Comparison of ENCODE assay signal across 31 cellular contexts in genomic region chr1:223703668-223704013, GRCh38. TPM values are rescaled to one million over a fixed set of nuclear protein-coding genes. Genes with fewer than 3 reads are reported as not detected.
A peak's percentile ranks its signal among the peaks of the same experiment; 100 is the strongest.
DNase-seq lines count a peak whose midpoint lies in the region; ATAC-seq and TF ChIP-seq lines count a peak whose summit lies in the region.
"Had no signal": no experiment of that assay in that cellular context is flagged by ENCODE, and none has a peak within 500 bp of the region (broad histone marks: within the 10 kb centered on the region; RNA-seq: fewer than 3 reads in every experiment).

No MANE protein-coding gene starts in this region.

- H4K20me1 ChIP-seq in HCT116 (ENCODE audit: insufficient read depth): no peaks in the 10 kb centered on the region
- H4K20me1 ChIP-seq in PC-3 (ENCODE audit: low read length): no peaks in the 10 kb centered on the region

- no peaks in the 10 kb centered on the region for H3K36me3 ChIP-seq in HCT116 (ENCODE audit: control insufficient read depth in 1 of 2, insufficient read depth in 2 of 2, low read length in 2 of 2)
- H3K36me3 ChIP-seq in PC-3 (ENCODE audit: low read depth, low read length): no peaks in the 10 kb centered on the region
- no peaks in the 10 kb centered on the region for H3K36me3 ChIP-seq in ascending aorta
- H3K36me3 ChIP-seq: heart left ventricle, left lung, SJCRH30, upper lobe of right lung had no signal

- H2AFZ ChIP-seq in HCT116 (ENCODE audit: low read depth, low read length, poor library complexity, severe bottlenecking): no peak overlapping the region
- H2AFZ ChIP-seq in PC-3 (ENCODE audit: low read length): no peak overlapping the region
- H2AFZ ChIP-seq: parathyroid adenoma had no signal

- H3K27ac ChIP-seq in HCT116 (ENCODE audit: low read depth, low read length) (no peak overlapping the region), PC-3 (ENCODE audit: low read length) (peak overlapping the region; percentile 89), ascending aorta (peak overlapping the region; percentile 93 to 94)
- H3K27ac ChIP-seq: left lung, parathyroid adenoma, SJCRH30, upper lobe of right lung had no signal

- ATAC-seq in HCT116: no peak
- ATAC-seq in PC-3: no peak
- no peak for ATAC-seq in GM21825 (IDR thresholded peaks at IDR 0.05; ENCODE audit: unreplicated experiment)
- no peak for ATAC-seq in stimulated activated memory B cell treated with anti-CD40 and anti-IgM and Interleukin-4, amounts not matched to agents 10 μg/mL and 1 μg/mL and 100 μg/mL, for 72 hours
- ATAC-seq: effector memory CD8-positive, alpha-beta T cell; heart left ventricle; left lung; upper lobe of right lung had no signal

- H3K27me3 Mint-ChIP-seq in osteocyte (ENCODE audit: unreplicated experiment): no peaks in the 10 kb centered on the region
- H3K27me3 Mint-ChIP-seq in stimulated activated memory B cell treated with anti-CD40 and anti-IgM and Interleukin-4, amounts not matched to agents 10 μg/mL and 1 μg/mL and 100 μg/mL, for 72 hours: peaks cover 28% of the 10 kb centered on the region

- H3K27ac Mint-ChIP-seq in osteocyte (ENCODE audit: unreplicated experiment): peak overlapping the region; percentile 92
- H3K27ac Mint-ChIP-seq in stimulated activated memory B cell treated with anti-CD40 and anti-IgM and Interleukin-4, amounts not matched to agents 10 μg/mL and 1 μg/mL and 100 μg/mL, for 72 hours: no peak overlapping the region
- H3K27ac Mint-ChIP-seq: activated naive CD4-positive, alpha-beta T cell treated with anti-CD3 and anti-CD28 coated beads, Interleukin-2, amount 10 ng/mL, durations not matched to agents 7 days and 5 days; memory B cell; WTC11 had no signal

- intact Hi-C loops in HCT116 (cut with micrococcal nuclease): loop anchor here (5.0 kb wide), 1 partner anchor 144 kb away; the partner anchor contains the start of gene TP53BP2
- intact Hi-C loops in PC-3 (cut with micrococcal nuclease): loop anchor here (10.0 kb wide), 1 partner anchor 411 kb away; the partner anchor contains the start of gene FBXO28
- intact Hi-C loops in ascending aorta (cut with DNase I): loop anchor here (10.0 kb wide), 2 partner anchors 291 to 1059 kb away; no protein-coding TSS in a partner anchor

- H3K79me2 ChIP-seq in HCT116 (ENCODE audit: insufficient read depth, low read length): no peaks in the 10 kb centered on the region
- peaks cover 12% of the 10 kb centered on the region for H3K79me2 ChIP-seq in PC-3 (ENCODE audit: low read length)
- H3K79me2 ChIP-seq: parathyroid adenoma had no signal

- no peaks in the 10 kb centered on the region for H3K9me3 Mint-ChIP-seq in osteocyte (ENCODE audit: unreplicated experiment)
- H3K9me3 Mint-ChIP-seq in stimulated activated memory B cell treated with anti-CD40 and anti-IgM and Interleukin-4, amounts not matched to agents 10 μg/mL and 1 μg/mL and 100 μg/mL, for 72 hours: no peaks in the 10 kb centered on the region
- H3K9me3 Mint-ChIP-seq: activated naive CD4-positive, alpha-beta T cell treated with anti-CD3 and anti-CD28 coated beads, Interleukin-2, amount 10 ng/mL, durations not matched to agents 7 days and 5 days; effector memory CD8-positive, alpha-beta T cell; memory B cell; WTC11 had no signal

- peaks cover 91% of the 10 kb centered on the region for H3K4me1 Mint-ChIP-seq in osteocyte (ENCODE audit: unreplicated experiment)
- peaks cover 44% of the 10 kb centered on the region for H3K4me1 Mint-ChIP-seq in stimulated activated memory B cell treated with anti-CD40 and anti-IgM and Interleukin-4, amounts not matched to agents 10 μg/mL and 1 μg/mL and 100 μg/mL, for 72 hours

- H3K4me2 ChIP-seq in HCT116 (ENCODE audit: low read length): peak overlapping the region; percentile 56
- H3K4me2 ChIP-seq in PC-3 (ENCODE audit: low read length): peak overlapping the region; percentile 55

- TF ChIP-seq RAD21 in HCT116 (IDR thresholded peaks at IDR 0.05; ENCODE audit: low read depth): no peak

- H3K4me1 ChIP-seq in HCT116 (ENCODE audit: control insufficient read depth in 1 of 2, insufficient read depth in 2 of 2, low read length in 2 of 2): peaks cover 56 to 97% of the 10 kb centered on the region in 2 experiments
- peaks cover 94% of the 10 kb centered on the region for H3K4me1 ChIP-seq in PC-3 (ENCODE audit: insufficient read depth, low read length)
- peaks cover 13 to 58% of the 10 kb centered on the region in 2 donors for H3K4me1 ChIP-seq in ascending aorta

- no peak overlapping the region for H3K4me3 Mint-ChIP-seq in osteocyte (ENCODE audit: unreplicated experiment)
- no peak overlapping the region for H3K4me3 Mint-ChIP-seq in stimulated activated memory B cell treated with anti-CD40 and anti-IgM and Interleukin-4, amounts not matched to agents 10 μg/mL and 1 μg/mL and 100 μg/mL, for 72 hours
- H3K4me3 Mint-ChIP-seq: activated naive CD4-positive, alpha-beta T cell treated with anti-CD3 and anti-CD28 coated beads, Interleukin-2, amount 10 ng/mL, durations not matched to agents 7 days and 5 days; effector memory CD8-positive, alpha-beta T cell; memory B cell; WTC11 had no signal

- RAD21 ChIA-PET in HCT116 (lab: Charles Lee; ENCODE audit: low non-redundant PET in 1 of 2, low total read pairs in 2 of 2, uncharacterized antibody in 2 of 2, unreplicated experiment in 2 of 2): no interaction called here

- TF ChIP-seq POLR2A in HCT116 (IDR thresholded peaks at IDR 0.05; ENCODE audit: borderline replicate concordance, extremely low read depth, insufficient read depth, insufficient read length): no peak

- no peaks in the 10 kb centered on the region for H3K36me3 Mint-ChIP-seq in osteocyte (ENCODE audit: unreplicated experiment)
- H3K36me3 Mint-ChIP-seq in stimulated activated memory B cell treated with anti-CD40 and anti-IgM and Interleukin-4, amounts not matched to agents 10 μg/mL and 1 μg/mL and 100 μg/mL, for 72 hours: no peaks in the 10 kb centered on the region
- H3K36me3 Mint-ChIP-seq: activated naive CD4-positive, alpha-beta T cell treated with anti-CD3 and anti-CD28 coated beads, Interleukin-2, amount 10 ng/mL, durations not matched to agents 7 days and 5 days; memory B cell; WTC11 had no signal

- CTCF ChIA-PET in HCT116 (lab: Charles Lee): no interaction called here
- CTCF ChIA-PET in PC-3 (lab: Charles Lee): no interaction called here

- BruUV-seq in HCT116 (replicated peaks; lab: Mats Ljungman, UMichigan) (no TSS peak), PC-3 (replicated peaks; lab: Mats Ljungman, UMichigan) (no TSS peak)

- no peak for DNase-seq in HCT116 (ENCODE audit: low read depth, low spot score)
- DNase-seq in PC-3: no peak
- no peak for DNase-seq in ascending aorta (ENCODE audit: low spot score in 2 of 2)
- DNase-seq in osteocyte (ENCODE audit: extremely low spot score, unreplicated experiment): no peak
- no peak for DNase-seq in stimulated activated CD4-positive, alpha-beta T cell treated with anti-CD3 and anti-CD28 coated beads, Interleukin-4, amount 100 ng/mL, for 24 hours
- DNase-seq in COLO668 (lab: John Stamatoyannopoulos, UW; ENCODE audit: unreplicated experiment): no peak
- DNase-seq: activated naive CD4-positive, alpha-beta T cell treated with anti-CD3 and anti-CD28 coated beads, Interleukin-2, amount 10 ng/mL, durations not matched to agents 7 days and 5 days; C1 segment of cervical spinal cord; Caco-2; cortex of kidney; effector memory CD8-positive, alpha-beta T cell; erythroblast; heart left ventricle; islet precursor cell; left lung; NCI-H1694; NCI-H446 treated with DMSO at 0.1 percent for 48 hours; NCI-H774; SJCRH30; T-helper 1 cell; upper lobe of right lung had no signal

- peaks cover 29% of the 10 kb centered on the region for H3F3A ChIP-seq in PC-3 (ENCODE audit: low read length, unreplicated experiment)

- POLR2A ChIA-PET in HCT116 (lab: Charles Lee): no interaction called here
- POLR2A ChIA-PET in PC-3 (lab: Charles Lee; ENCODE audit: unreplicated experiment): no interaction called here

- H3K9me2 ChIP-seq in HCT116 (ENCODE audit: insufficient read depth) (no peaks in the 10 kb centered on the region), PC-3 (replicated peaks; ENCODE audit: low read length) (no peaks in the 10 kb centered on the region)

- H3K4me3 ChIP-seq in HCT116 (replicated peaks in 1 of 2; ENCODE audit: low read depth in 1 of 2, low read length in 2 of 2) (no peak overlapping the region), PC-3 (ENCODE audit: low read length) (no peak overlapping the region), ascending aorta (no peak overlapping the region)
- H3K4me3 ChIP-seq: heart left ventricle, left lung, SJCRH30, upper lobe of right lung had no signal

- TF ChIP-seq CTCF in HCT116 (IDR thresholded peaks at IDR 0.05 in 2 of 3, conservative IDR thresholded peaks at IDR 0.05 in 1 of 3; ENCODE audit: borderline replicate concordance in 1 of 3, insufficient read depth in 1 of 3, low read depth in 2 of 3, low read length in 2 of 3) (no peak), PC-3 (conservative IDR thresholded peaks at IDR 0.05; ENCODE audit: low read depth, low read length) (no peak), ascending aorta (IDR thresholded peaks at IDR 0.05) (no peak), osteocyte (IDR thresholded peaks at IDR 0.05) (no peak)

- H3K9ac ChIP-seq in HCT116 (ENCODE audit: low read length): no peak overlapping the region
- H3K9ac ChIP-seq in PC-3 (ENCODE audit: low read length): peak overlapping the region; percentile 43
- H3K9ac ChIP-seq: parathyroid adenoma had no signal

- H3K27me3 ChIP-seq in HCT116 (ENCODE audit: insufficient read depth, low read length): no peaks in the 10 kb centered on the region
- H3K27me3 ChIP-seq in PC-3 (ENCODE audit: low read length): no peaks in the 10 kb centered on the region
- H3K27me3 ChIP-seq in ascending aorta: no peaks in the 10 kb centered on the region
- H3K27me3 ChIP-seq: heart left ventricle, left lung, SJCRH30, upper lobe of right lung had no signal

- H3K9me3 ChIP-seq in HCT116 (ENCODE audit: control insufficient read depth in 1 of 2, insufficient read depth in 1 of 2, low read depth in 1 of 2, low read length in 2 of 2) (no peaks in the 10 kb centered on the region), PC-3 (ENCODE audit: low read length) (no peaks in the 10 kb centered on the region), ascending aorta (no peaks in the 10 kb centered on the region)
- H3K9me3 ChIP-seq: Caco-2, heart left ventricle, left lung, SJCRH30, upper lobe of right lung had no signal

TF ChIP-seq in HCT116, 20 proteins besides CTCF, POLR2A, EP300 and RAD21 (continues in another document):
- TF ChIP-seq MAX (IDR thresholded peaks at IDR 0.05): no peak

RNA-seq across cellular contexts. Expression of gene CAPN2, which starts 8.7 kb away (rescaled TPM):
- 173 TPM for total RNA-seq in HCT116 (2021; ENCODE audit: unreplicated experiment)
- polyA plus RNA-seq in HCT116 (2012): 180 and 187 TPM in 2 replicates
- 1,259 and 1,457 TPM in 2 replicates for total RNA-seq in PC-3 (2014; rRNA removed)
- total RNA-seq in ascending aorta: 178 TPM
- total RNA-seq in osteocyte: 271 and 278 TPM in 2 replicates

RNA-seq across cellular contexts. Expression of gene CAPN8, which starts 38.1 kb away (rescaled TPM):
- 0.54 TPM for total RNA-seq in HCT116 (2021; ENCODE audit: unreplicated experiment)
- 0.17 and 0.25 TPM in 2 replicates for polyA plus RNA-seq in HCT116 (2012)
- 5.9 and 11.1 TPM in 2 replicates for total RNA-seq in PC-3 (2014; rRNA removed)
- total RNA-seq in ascending aorta: not detected
- total RNA-seq in osteocyte: not detected in 2 replicates
- total RNA-seq: cardiac septum, G401, heart left ventricle, RPMI7951, SJCRH30, subcutaneous adipose tissue had no signal
- polyA plus RNA-seq: heart left ventricle, neural cell had no signal
